ENCODE assay signal across 9 cellular contexts in genomic region chr2:162825578-162825977, GRCh38. TPM values are rescaled to one million over a fixed set of nuclear protein-coding genes. Genes with fewer than 3 reads are reported as not detected.
"Had no signal": no experiment of that assay in that cellular context is flagged by ENCODE, and none has a peak within 500 bp of the region (broad histone marks: within the 10 kb centered on the region; RNA-seq: fewer than 3 reads in every experiment).

No MANE protein-coding gene starts in this region.

- ATAC-seq: GM23338 had no signal

- H3K4me3 ChIP-seq: GM23338 had no signal

- FAIRE-seq: H1, H54, HTR-8/SVneo had no signal

- H3K27ac ChIP-seq: KMS-11 had no signal

- DNase-seq: H9, HCEC 1CT, KBM-7 had no signal

- H3K9ac ChIP-seq: KMS-11 had no signal

- H3K4me2 ChIP-seq: GM23338, KMS-11 had no signal

- H2AFZ ChIP-seq: GM23338 had no signal

RNA-seq across cellular contexts. Expression of gene KCNH7, which starts 13.0 kb away (rescaled TPM):
- total RNA-seq: HT-29 had no signal
